In genomic region chr17:44978807-44979206, GRCh38 we compare ENCODE assay signal across 21 cellular contexts. TPM values are rescaled to one million over a fixed set of nuclear protein-coding genes. Genes with fewer than 3 reads are reported as not detected.
"Had no signal": no experiment of that assay in that cellular context is flagged by ENCODE, and none has a peak within 500 bp of the region (broad histone marks: within the 10 kb centered on the region; RNA-seq: fewer than 3 reads in every experiment).

No MANE protein-coding gene starts in this region.

- H3K9me3 ChIP-seq: prostate gland, SK-N-SH, thyroid gland had no signal

- H3K27me3 ChIP-seq: thyroid gland had no signal

- H3K4me1 ChIP-seq: prostate gland, thyroid gland had no signal

- H3K27ac ChIP-seq: thyroid gland had no signal

- FAIRE-seq: colon, frontal cortex, urothelium cell line had no signal

- DNase-seq: activated B cell treated with CpG ODN at 0.5 μM for 24 hours; activated CD4-positive, alpha-beta memory T cell treated with anti-CD3 and anti-CD28 coated beads, Interleukin-2, amount 10 ng/mL, durations not matched to agents 7 days and 5 days; activated CD4-positive, alpha-beta T cell treated with anti-CD3 and anti-CD28 coated beads for 4 hours; activated CD8-positive, alpha-beta memory T cell treated with anti-CD3 and anti-CD28 coated beads, Interleukin-2, amount 10 ng/mL, durations not matched to agents 7 days and 5 days; activated naive CD8-positive, alpha-beta T cell treated with anti-CD3 and anti-CD28 coated beads for 36 hours; amniotic stem cell; caudate nucleus; dorsolateral prefrontal cortex; endodermal cell; midbrain; SK-N-SH; stimulated activated CD4-positive, alpha-beta T cell treated with anti-CD3 and anti-CD28 coated beads, Interleukin-4, amount 100 ng/mL, for 4 hours; thyroid gland had no signal

- H3K4me3 ChIP-seq: dorsolateral prefrontal cortex, prostate gland, thyroid gland had no signal

- H3K4me2 ChIP-seq: SK-N-SH had no signal

- ATAC-seq: sciatic nerve; stimulated activated memory B cell treated with anti-CD40 and anti-IgM and Interleukin-4, amounts not matched to agents 10 μg/mL and 1 μg/mL and 100 μg/mL, for 72 hours had no signal

- H3K9ac ChIP-seq: SK-N-SH had no signal

- H3K36me3 ChIP-seq: prostate gland, thyroid gland had no signal

RNA-seq across cellular contexts. Expression of gene C1QL1, which starts 10.7 kb away (rescaled TPM):
- total RNA-seq: activated B cell treated with CpG ODN at 0.5 μM for 24 hours; activated naive CD8-positive, alpha-beta T cell treated with anti-CD3 and anti-CD28 coated beads for 36 hours; epithelial cell of proximal tubule; subcutaneous adipose tissue had no signal
